In genomic region chr1:37308571-37308960, GRCh38 we compare ENCODE assay signal across 20 cellular contexts.
"Had no signal": no experiment of that assay in that cellular context is flagged by ENCODE, and none has a peak within 500 bp of the region (broad histone marks: within the 10 kb centered on the region; RNA-seq: fewer than 3 reads in every experiment).

No MANE protein-coding gene starts in this region.

- H3K27ac ChIP-seq: body of pancreas, epithelial cell of prostate, heart right ventricle, left ventricle myocardium inferior, stomach, thyroid gland had no signal

- H3K27me3 ChIP-seq: body of pancreas, thyroid gland had no signal

- DNase-seq: activated CD4-positive, alpha-beta T cell treated with anti-CD3 and anti-CD28 coated beads for 48 hours; activated CD8-positive, alpha-beta memory T cell treated with anti-CD3 and anti-CD28 coated beads, Interleukin-2, amount 50 U/mL, for 4 hours; activated CD8-positive, alpha-beta T cell treated with anti-CD3 and anti-CD28 coated beads, Interleukin-2, amount 10 ng/mL, durations not matched to agents 7 days and 5 days; activated gamma-delta T cell treated with Interleukin-2 at 50 U/mL for 16 hours; activated naive CD8-positive, alpha-beta T cell treated with anti-CD3 and anti-CD28 coated beads for 36 hours; activated T-cell treated with anti-CD3 and anti-CD28 coated beads, Interleukin-2, amount 50 U/mL, for 72 hours; body of pancreas; effector memory CD4-positive, alpha-beta T cell; foreskin melanocyte; heart right ventricle; islet precursor cell; left ventricle myocardium inferior; stomach; T-helper 2 cell; thyroid gland had no signal

- H3K4me3 ChIP-seq: body of pancreas, heart right ventricle, left ventricle myocardium inferior, stomach, thyroid gland had no signal

- H3K4me1 ChIP-seq: body of pancreas, heart right ventricle, left ventricle myocardium inferior, thyroid gland had no signal

- ATAC-seq: activated CD8-positive, alpha-beta T cell treated with anti-CD3 and anti-CD28 coated beads, Interleukin-2, amount 10 ng/mL, durations not matched to agents 7 days and 5 days; activated T-cell treated with anti-CD3 and anti-CD28 coated beads, Interleukin-2, amount 50 U/mL, for 72 hours; body of pancreas; heart right ventricle; sciatic nerve had no signal

- H3K36me3 ChIP-seq: heart right ventricle, left ventricle myocardium inferior, stomach, thyroid gland had no signal

- H3K9me3 ChIP-seq: body of pancreas, heart right ventricle, left ventricle myocardium inferior, stomach, thyroid gland had no signal

- H3K36me3 Mint-ChIP-seq: activated naive CD8-positive, alpha-beta T cell treated with anti-CD3 and anti-CD28 coated beads for 36 hours had no signal

- H3K4me3 Mint-ChIP-seq: activated CD8-positive, alpha-beta T cell treated with anti-CD3 and anti-CD28 coated beads, Interleukin-2, amount 10 ng/mL, durations not matched to agents 7 days and 5 days; activated naive CD8-positive, alpha-beta T cell treated with anti-CD3 and anti-CD28 coated beads for 36 hours; activated T-cell treated with anti-CD3 and anti-CD28 coated beads, Interleukin-2, amount 50 U/mL, for 72 hours; central memory CD8-positive, alpha-beta T cell; memory B cell; nephron had no signal

- H3K27ac Mint-ChIP-seq: activated CD8-positive, alpha-beta T cell treated with anti-CD3 and anti-CD28 coated beads, Interleukin-2, amount 10 ng/mL, durations not matched to agents 7 days and 5 days; activated naive CD8-positive, alpha-beta T cell treated with anti-CD3 and anti-CD28 coated beads for 36 hours; activated T-cell treated with anti-CD3 and anti-CD28 coated beads, Interleukin-2, amount 50 U/mL, for 72 hours; memory B cell; nephron had no signal

- H3K9me3 Mint-ChIP-seq: activated naive CD8-positive, alpha-beta T cell treated with anti-CD3 and anti-CD28 coated beads for 36 hours; activated T-cell treated with anti-CD3 and anti-CD28 coated beads, Interleukin-2, amount 50 U/mL, for 72 hours; central memory CD8-positive, alpha-beta T cell; memory B cell; nephron had no signal

- H3K4me1 Mint-ChIP-seq: activated naive CD8-positive, alpha-beta T cell treated with anti-CD3 and anti-CD28 coated beads for 36 hours; central memory CD8-positive, alpha-beta T cell had no signal
